ENCODE assay signal across 30 cellular contexts in the genomic region with DNA sequence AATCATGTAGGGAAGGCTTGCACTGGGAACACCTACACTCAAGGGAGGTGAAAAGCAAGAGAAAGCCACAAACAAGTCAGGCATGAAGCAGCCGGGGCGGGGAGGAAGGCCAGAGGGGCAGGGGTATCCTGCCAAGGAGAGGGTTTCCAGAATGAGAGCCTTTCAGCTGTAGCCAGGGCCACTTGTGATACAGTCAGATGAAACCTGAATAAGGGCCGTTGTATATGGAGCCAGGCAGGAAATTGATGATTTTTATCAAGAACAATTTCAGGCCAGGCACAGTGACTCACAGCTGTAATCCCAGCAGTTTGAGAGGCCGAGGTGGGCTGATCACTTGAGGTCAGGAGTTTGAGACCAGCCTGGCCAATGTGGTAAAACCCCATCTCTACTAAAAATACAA. TPM values are rescaled to one million over a fixed set of nuclear protein-coding genes. Genes with fewer than 3 reads are reported as not detected.
DNase-seq lines count a peak whose midpoint lies in the region; ATAC-seq and FAIRE-seq lines count a peak whose summit lies in the region.
"Had no signal": no experiment of that assay in that cellular context is flagged by ENCODE, and none has a peak within 500 bp of the region (broad histone marks: within the 10 kb centered on the region; RNA-seq: fewer than 3 reads in every experiment).

No MANE protein-coding gene starts in this region.

- DNase-seq in NCI-H2196 (lab: John Stamatoyannopoulos, UW; ENCODE audit: unreplicated experiment) (peak; percentile 31), NCI-H2196 treated with DMSO at 0.1 percent for 48 hours (lab: John Stamatoyannopoulos, UW; ENCODE audit: unreplicated experiment) (no peak), HT1080 (ENCODE audit: low read depth) (peak; percentile 84), dermis blood vessel endothelial cell (peak; percentile 77), small intestine (peak; percentile 46), NCI-H226 (no peak)
- DNase-seq in activated CD8-positive, alpha-beta memory T cell treated with anti-CD3 and anti-CD28 coated beads, Interleukin-2, amount 50 U/mL, for 4 hours, result no peak
- DNase-seq: 8988T; activated B cell treated with CpG ODN at 0.5 μM for 24 hours; activated CD4-positive, alpha-beta memory T cell treated with anti-CD3 and anti-CD28 coated beads for 36 hours; activated effector memory CD4-positive, alpha-beta T cell treated with anti-CD3 and anti-CD28 coated beads, Interleukin-2, amount 50 U/mL, for 16 hours; activated naive CD8-positive, alpha-beta T cell treated with anti-CD3 and anti-CD28 coated beads, Interleukin-2, amount 10 ng/mL, durations not matched to agents 7 days and 5 days; CD8-positive, alpha-beta memory T cell; DMS153; effector memory CD4-positive, alpha-beta T cell; foreskin keratinocyte; H9; hippocampal formation; immature natural killer cell; left ventricle myocardium superior; NCI-H1048; NCI-H187 treated with DMSO at 0.1 percent for 48 hours; NCI-H2227 treated with DMSO at 0.1 percent for 48 hours; NCI-H748 treated with DMSO at 0.1 percent for 48 hours; pancreas; right lobe of liver; RPMI8226; stimulated activated CD4-positive, alpha-beta T cell treated with anti-CD3 and anti-CD28 coated beads, Interleukin-15, amount 100 ng/mL, for 24 hours had no signal

- WGBS in small intestine, 3 donors, result 23 to 41% (median 28%) methylated on average over 4 of the region's 4 CpGs

- peaks cover 2 to 4% of the 10 kb centered on the region in 2 donors for H3K4me1 ChIP-seq in small intestine (ENCODE audit: control insufficient read depth in 2 of 2, insufficient read depth in 1 of 2, low read depth in 1 of 2, low read length in 1 of 2)
- H3K4me1 ChIP-seq: foreskin keratinocyte, right lobe of liver had no signal

- H3K27me3 ChIP-seq in small intestine (ENCODE audit: control insufficient read depth in 2 of 2, insufficient read depth in 2 of 2, low read length in 2 of 2), result no peaks in the 10 kb centered on the region
- H3K27me3 ChIP-seq: foreskin keratinocyte, pancreas, right lobe of liver had no signal

- no peak for ATAC-seq in HG02885 (IDR thresholded peaks at IDR 0.05; ENCODE audit: poor library complexity, unreplicated experiment)
- ATAC-seq: foreskin keratinocyte, left ventricle myocardium superior, pancreas, right lobe of liver had no signal

- no peaks in the 10 kb centered on the region for H3K36me3 ChIP-seq in small intestine (ENCODE audit: control insufficient read depth in 2 of 2, insufficient read depth in 2 of 2, low read length in 2 of 2)
- H3K36me3 ChIP-seq: pancreas, right lobe of liver had no signal

- H3K4me3 ChIP-seq in small intestine (ENCODE audit: low read depth in 1 of 2, low read length in 2 of 2), result no peak overlapping the region
- H3K4me3 ChIP-seq: pancreas, right lobe of liver had no signal

- H3K27ac ChIP-seq in small intestine (ENCODE audit: low read depth in 1 of 2, low read length in 1 of 2), result peak overlapping the region in 1 of 2 donors; percentile 21
- H3K27ac ChIP-seq: foreskin keratinocyte, pancreas, right lobe of liver had no signal

- FAIRE-seq in small intestine (lab: Jason Lieb, UNC), result no peak
- FAIRE-seq: pancreas had no signal

- no peaks in the 10 kb centered on the region for H3K9me3 ChIP-seq in small intestine (ENCODE audit: control insufficient read depth, low read depth)
- H3K9me3 ChIP-seq: pancreas, right lobe of liver had no signal

RNA-seq across cellular contexts. Expression of gene TRPM4, which starts 4.4 kb away (rescaled TPM):
- total RNA-seq in HT1080 (2014; rRNA removed; shearing (Covaris generic)), result 7.5 and 8.6 TPM in 2 replicates
- polyA plus RNA-seq in HT1080 (2015; cell fraction: cytosol; rRNA removed), result 10.4 and 13.7 TPM in 2 replicates
- 75.4 and 84.5 TPM in 2 replicates for polyA plus RNA-seq in HT1080 (2015; cell fraction: nucleus; rRNA removed)
- 20.9 and 25.7 TPM in 2 replicates for total RNA-seq in dermis blood vessel endothelial cell
- 100 to 1,000 TPM in 2 of 3 donors, 10 to 100 TPM in 1; 66.1 to 298 (median 119) TPM for polyA plus RNA-seq in small intestine
- total RNA-seq: activated B cell treated with CpG ODN at 0.5 μM for 24 hours; CD8-positive, alpha-beta memory T cell had no signal
- polyA plus RNA-seq: CD8-positive, alpha-beta memory T cell had no signal

RNA-seq across cellular contexts. Expression of gene HRC, which starts 6.8 kb away (rescaled TPM):
- not detected in 2 replicates for total RNA-seq in HT1080 (2014; rRNA removed; shearing (Covaris generic))
- polyA plus RNA-seq in HT1080 (2015; cell fraction: cytosol; rRNA removed), result not detected in 2 replicates
- polyA plus RNA-seq in HT1080 (2015; cell fraction: nucleus; rRNA removed), result not detected in 2 replicates
- not detected in 2 replicates for total RNA-seq in dermis blood vessel endothelial cell
- 1 to 10 TPM in 2 of 3 donors, under 1 TPM in 1; 0.67 to 2.6 (median 2.4) TPM for polyA plus RNA-seq in small intestine
- total RNA-seq: activated B cell treated with CpG ODN at 0.5 μM for 24 hours; activated CD4-positive, alpha-beta memory T cell treated with anti-CD3 and anti-CD28 coated beads for 36 hours; activated naive CD8-positive, alpha-beta T cell treated with anti-CD3 and anti-CD28 coated beads, Interleukin-2, amount 10 ng/mL, durations not matched to agents 7 days and 5 days; CD8-positive, alpha-beta memory T cell; foreskin keratinocyte; mononuclear cell had no signal
- polyA plus RNA-seq: CD8-positive, alpha-beta memory T cell; foreskin keratinocyte; immature natural killer cell had no signal

RNA-seq across cellular contexts. Expression of gene PPFIA3, which starts 42.6 kb away (rescaled TPM):
- 5.0 and 9.3 TPM in 2 replicates for total RNA-seq in HT1080 (2014; rRNA removed; shearing (Covaris generic))
- polyA plus RNA-seq in HT1080 (2015; cell fraction: cytosol; rRNA removed), result 3.7 and 6.9 TPM in 2 replicates
- 7.1 and 9.7 TPM in 2 replicates for polyA plus RNA-seq in HT1080 (2015; cell fraction: nucleus; rRNA removed)
- total RNA-seq in dermis blood vessel endothelial cell, result 4.0 and 12.9 TPM in 2 replicates
- 10 to 100 TPM; 28.2 to 48.6 (median 32.0) TPM for polyA plus RNA-seq in small intestine

RNA-seq across cellular contexts. Expression of gene C19orf73, which starts 43.0 kb away (rescaled TPM):
- total RNA-seq in HT1080 (2014; rRNA removed; shearing (Covaris generic)), result 1.6 and 2.1 TPM in 2 replicates
- polyA plus RNA-seq in HT1080 (2015; cell fraction: cytosol; rRNA removed), result 2.4 and 3.2 TPM in 2 replicates
- 2.0 and 5.0 TPM in 2 replicates for polyA plus RNA-seq in HT1080 (2015; cell fraction: nucleus; rRNA removed)
- total RNA-seq in dermis blood vessel endothelial cell, result 0.65 and 1.4 TPM in 2 replicates
- 1 to 10 TPM; 3.8 to 7.6 (median 5.0) TPM for polyA plus RNA-seq in small intestine

RNA-seq across cellular contexts. Expression of gene LIN7B, which starts 47.8 kb away (rescaled TPM):
- total RNA-seq in HT1080 (2014; rRNA removed; shearing (Covaris generic)), result 2.6 and 3.2 TPM in 2 replicates
- 3.9 and 5.2 TPM in 2 replicates for polyA plus RNA-seq in HT1080 (2015; cell fraction: cytosol; rRNA removed)
- polyA plus RNA-seq in HT1080 (2015; cell fraction: nucleus; rRNA removed), result 3.6 and 4.3 TPM in 2 replicates
- total RNA-seq in dermis blood vessel endothelial cell, result 0.56 and 0.68 TPM in 2 replicates
- 10 to 100 TPM in 2 of 3 donors, 1 to 10 TPM in 1; 8.4 to 21.9 (median 20.5) TPM for polyA plus RNA-seq in small intestine

Comparison
In these comparisons a context has a peak if more than half of its experiments do, and no peak if none do; other contexts are left out.
1. DNase-seq: peak in NCI-H2196 (single experiment), HT1080 (single experiment), dermis blood vessel endothelial cell (single experiment) and small intestine (single experiment); none in NCI-H2196 treated with DMSO at 0.1 percent for 48 hours (single experiment), activated CD8-positive, alpha-beta memory T cell treated with anti-CD3 and anti-CD28 coated beads, Interleukin-2, amount 50 U/mL, for 4 hours (single experiment) and NCI-H226 (single experiment).